ENCODE assay signal across 9 cellular contexts in the genomic region with DNA sequence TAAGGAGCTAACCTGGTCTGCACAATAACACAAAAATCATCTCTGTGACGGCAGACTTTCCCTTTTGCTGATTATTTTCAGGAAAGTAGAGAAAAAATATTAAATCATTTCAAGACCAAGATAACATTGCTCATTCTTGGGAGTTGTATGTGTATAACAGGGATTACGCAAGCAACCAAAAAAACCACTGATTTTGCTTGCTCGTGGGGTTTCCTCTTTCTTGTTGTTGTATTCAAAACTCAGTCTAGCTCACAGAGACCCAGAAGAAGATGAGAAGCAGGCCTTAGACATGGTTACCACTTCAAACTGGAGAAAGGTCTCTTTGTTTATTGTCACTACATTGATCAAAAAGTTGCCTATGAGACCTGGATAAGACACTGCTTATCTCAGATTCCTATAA. TPM values are rescaled to one million over a fixed set of nuclear protein-coding genes. Genes with fewer than 3 reads are reported as not detected.
DNase-seq lines count a peak whose midpoint lies in the region; ATAC-seq, FAIRE-seq and TF ChIP-seq lines count a peak whose summit lies in the region.
"Had no signal": no experiment of that assay in that cellular context is flagged by ENCODE, and none has a peak within 500 bp of the region (broad histone marks: within the 10 kb centered on the region; RNA-seq: fewer than 3 reads in every experiment).

No MANE protein-coding gene starts in this region.

- CTCF ChIA-PET in activated CD4-positive, alpha-beta T cell treated with anti-CD3 and anti-CD28 coated beads, Interleukin-2, amount 10 ng/mL, durations not matched to agents 7 days and 5 days (lab: Charles Lee): interaction anchor here (1.2 to 2.9 kb wide), 3 partner anchors 8 to 545 kb away, joined by 3 to 11 read pairs (median 9); partner anchors contain the start of gene GLIPR1L2

- POLR2A ChIA-PET in activated CD4-positive, alpha-beta T cell treated with anti-CD3 and anti-CD28 coated beads, Interleukin-2, amount 10 ng/mL, durations not matched to agents 7 days and 5 days (lab: Charles Lee): no interaction called here

- H3K9me3 Mint-ChIP-seq in activated CD4-positive, alpha-beta T cell treated with anti-CD3 and anti-CD28 coated beads, Interleukin-2, amount 10 ng/mL, durations not matched to agents 7 days and 5 days: no peaks in the 10 kb centered on the region
- H3K9me3 Mint-ChIP-seq in stimulated activated memory B cell treated with anti-CD40 and anti-IgM and Interleukin-4, amounts not matched to agents 10 μg/mL and 1 μg/mL and 100 μg/mL, for 72 hours: no peaks in the 10 kb centered on the region

- in situ Hi-C loops in KBM-7 (cut with MboI; ENCODE audit: low pct_unique_long_range_greater_than_20kb, low sequenced_read_pairs): no loop called here

- DNase-seq in activated CD4-positive, alpha-beta T cell treated with anti-CD3 and anti-CD28 coated beads, Interleukin-2, amount 10 ng/mL, durations not matched to agents 7 days and 5 days: peak; percentile 64
- no peak for DNase-seq in activated CD4-positive, alpha-beta T cell treated with anti-CD3 and anti-CD28 coated beads, Interleukin-2, amount 50 U/mL, for 4 hours
- DNase-seq in KBM-7 (peak; percentile 87), bronchial epithelial cell (ENCODE audit: low read depth) (peak; percentile 42), NCI-H187 (lab: John Stamatoyannopoulos, UW) (no peak), NCI-H1105 treated with DMSO at 0.1 percent for 48 hours (lab: John Stamatoyannopoulos, UW) (no peak), SW 1271 (lab: John Stamatoyannopoulos, UW) (no peak)

- H3K27ac Mint-ChIP-seq in activated CD4-positive, alpha-beta T cell treated with anti-CD3 and anti-CD28 coated beads, Interleukin-2, amount 10 ng/mL, durations not matched to agents 7 days and 5 days: peak overlapping the region; percentile 97
- peak overlapping the region; percentile 92 for H3K27ac Mint-ChIP-seq in stimulated activated memory B cell treated with anti-CD40 and anti-IgM and Interleukin-4, amounts not matched to agents 10 μg/mL and 1 μg/mL and 100 μg/mL, for 72 hours

- H3K4me3 Mint-ChIP-seq in activated CD4-positive, alpha-beta T cell treated with anti-CD3 and anti-CD28 coated beads, Interleukin-2, amount 10 ng/mL, durations not matched to agents 7 days and 5 days: peak overlapping the region; percentile 40
- peak overlapping the region; percentile 16 for H3K4me3 Mint-ChIP-seq in stimulated activated memory B cell treated with anti-CD40 and anti-IgM and Interleukin-4, amounts not matched to agents 10 μg/mL and 1 μg/mL and 100 μg/mL, for 72 hours

- FAIRE-seq in bronchial epithelial cell (lab: Jason Lieb, UNC): no peak

- no peak for TF ChIP-seq CTCF in bronchial epithelial cell (IDR thresholded peaks at IDR 0.05; ENCODE audit: insufficient read depth, low read length, severe bottlenecking)

- H3K27me3 Mint-ChIP-seq in activated CD4-positive, alpha-beta T cell treated with anti-CD3 and anti-CD28 coated beads, Interleukin-2, amount 10 ng/mL, durations not matched to agents 7 days and 5 days: peaks cover 8% of the 10 kb centered on the region
- H3K27me3 Mint-ChIP-seq in stimulated activated memory B cell treated with anti-CD40 and anti-IgM and Interleukin-4, amounts not matched to agents 10 μg/mL and 1 μg/mL and 100 μg/mL, for 72 hours: no peaks in the 10 kb centered on the region

- H3K27me3 ChIP-seq in bronchial epithelial cell (ENCODE audit: control insufficient read depth, insufficient read depth, low read length): no peaks in the 10 kb centered on the region

- H3K36me3 ChIP-seq in bronchial epithelial cell (ENCODE audit: control insufficient read depth, insufficient read depth, low read length): no peaks in the 10 kb centered on the region
- H3K36me3 ChIP-seq: thoracic aorta had no signal

- H3K4me1 Mint-ChIP-seq in activated CD4-positive, alpha-beta T cell treated with anti-CD3 and anti-CD28 coated beads, Interleukin-2, amount 10 ng/mL, durations not matched to agents 7 days and 5 days: peaks cover 61% of the 10 kb centered on the region
- H3K4me1 Mint-ChIP-seq in stimulated activated memory B cell treated with anti-CD40 and anti-IgM and Interleukin-4, amounts not matched to agents 10 μg/mL and 1 μg/mL and 100 μg/mL, for 72 hours: peaks cover 68% of the 10 kb centered on the region

- peak; percentile 68 for ATAC-seq in stimulated activated memory B cell treated with anti-CD40 and anti-IgM and Interleukin-4, amounts not matched to agents 10 μg/mL and 1 μg/mL and 100 μg/mL, for 72 hours

- H3K4me3 ChIP-seq in bronchial epithelial cell (ENCODE audit: low read depth, low read length): no peak overlapping the region
- H3K4me3 ChIP-seq: thoracic aorta had no signal

- peaks cover 12% of the 10 kb centered on the region for H3K36me3 Mint-ChIP-seq in activated CD4-positive, alpha-beta T cell treated with anti-CD3 and anti-CD28 coated beads, Interleukin-2, amount 10 ng/mL, durations not matched to agents 7 days and 5 days (ENCODE audit: low read depth)
- H3K36me3 Mint-ChIP-seq in stimulated activated memory B cell treated with anti-CD40 and anti-IgM and Interleukin-4, amounts not matched to agents 10 μg/mL and 1 μg/mL and 100 μg/mL, for 72 hours: peaks cover 4% of the 10 kb centered on the region

RNA-seq across cellular contexts. Expression of gene GLIPR1, which starts 2.2 kb away (rescaled TPM):
- 10 to 100 TPM; 35.2 to 43.6 TPM for total RNA-seq in activated CD4-positive, alpha-beta T cell treated with anti-CD3 and anti-CD28 coated beads, Interleukin-2, amount 10 ng/mL, durations not matched to agents 7 days and 5 days
- 5.8 and 15.0 TPM in 2 replicates for total RNA-seq in bronchial epithelial cell

RNA-seq across cellular contexts. Expression of gene KRR1, which starts 33.0 kb away (rescaled TPM):
- total RNA-seq in activated CD4-positive, alpha-beta T cell treated with anti-CD3 and anti-CD28 coated beads, Interleukin-2, amount 10 ng/mL, durations not matched to agents 7 days and 5 days: 10 to 100 TPM; 72.6 to 75.3 TPM
- total RNA-seq in bronchial epithelial cell: 23.2 and 30.8 TPM in 2 replicates

Comparison
In these comparisons a context has a peak if more than half of its experiments do, and no peak if none do; other contexts are left out.
1. DNase-seq: peak in activated CD4-positive, alpha-beta T cell treated with anti-CD3 and anti-CD28 coated beads, Interleukin-2, amount 10 ng/mL, durations not matched to agents 7 days and 5 days (single experiment), KBM-7 (single experiment) and bronchial epithelial cell (single experiment); none in activated CD4-positive, alpha-beta T cell treated with anti-CD3 and anti-CD28 coated beads, Interleukin-2, amount 50 U/mL, for 4 hours (0 of 2), NCI-H187 (0 of 2), NCI-H1105 treated with DMSO at 0.1 percent for 48 hours (single experiment) and SW 1271 (0 of 2).